In genomic region chr3:12758025-12758830, GRCh38 we compare ENCODE assay signal across 9 cellular contexts. TPM values are rescaled to one million over a fixed set of nuclear protein-coding genes. Genes with fewer than 3 reads are reported as not detected.
DNase-seq lines count a peak whose midpoint lies in the region; ATAC-seq and TF ChIP-seq lines count a peak whose summit lies in the region.
"Had no signal": no experiment of that assay in that cellular context is flagged by ENCODE, and none has a peak within 500 bp of the region (broad histone marks: within the 10 kb centered on the region; RNA-seq: fewer than 3 reads in every experiment).

No MANE protein-coding gene starts in this region.

- DNase-seq in AG08396 (ENCODE audit: low spot score) (peak; percentile 73), HFFc6 (peak; percentile 55), coronary artery (ENCODE audit: low spot score) (no peak), NCI-H1436 (lab: John Stamatoyannopoulos, UW) (no peak), hypothalamus (lab: John Stamatoyannopoulos, UW) (no peak)
- no peak for DNase-seq in activated T-helper 1 cell treated with anti-CD3 and anti-CD28 coated beads, Interleukin-12 subunit alpha, Interleukin-12 subunit beta, Interleukin-2, Interleukin-4 antibody, amounts not matched to agents 30 ng/mL and 10 ng/mL and 1 ng/mL, durations not matched to agents 14 hours and 24 hours and 36 hours (ENCODE audit: low spot score)
- DNase-seq: NCI-H69 had no signal

- intact Hi-C loops in activated T-helper 1 cell treated with anti-CD3 and anti-CD28 coated beads, Interleukin-12 subunit alpha, Interleukin-12 subunit beta, Interleukin-2, Interleukin-4 antibody, amounts not matched to agents 30 ng/mL and 10 ng/mL and 1 ng/mL, durations not matched to agents 14 hours and 24 hours and 36 hours (cut with micrococcal nuclease), result no loop called here

- no peak for ATAC-seq in HG02642 (IDR thresholded peaks at IDR 0.05; ENCODE audit: poor library complexity, unreplicated experiment)

- no peaks in the 10 kb centered on the region for H3K9me3 Mint-ChIP-seq in HFFc6
- no peaks in the 10 kb centered on the region for H3K9me3 Mint-ChIP-seq in nephron
- H3K9me3 Mint-ChIP-seq in activated T-helper 1 cell treated with anti-CD3 and anti-CD28 coated beads, Interleukin-12 subunit alpha, Interleukin-12 subunit beta, Interleukin-2, Interleukin-4 antibody, amounts not matched to agents 30 ng/mL and 10 ng/mL and 1 ng/mL, durations not matched to agents 14 hours and 24 hours and 36 hours, result no peaks in the 10 kb centered on the region

- H3K4me3 Mint-ChIP-seq in HFFc6 (peak overlapping the region; percentile 31), nephron (peak overlapping the region in 1 of 3 experiments; percentile 24)
- H3K4me3 Mint-ChIP-seq in activated T-helper 1 cell treated with anti-CD3 and anti-CD28 coated beads, Interleukin-12 subunit alpha, Interleukin-12 subunit beta, Interleukin-2, Interleukin-4 antibody, amounts not matched to agents 30 ng/mL and 10 ng/mL and 1 ng/mL, durations not matched to agents 14 hours and 24 hours and 36 hours, result no peak overlapping the region

- peaks cover 40% of the 10 kb centered on the region for H3K4me1 Mint-ChIP-seq in HFFc6 (ENCODE audit: low read depth)
- peaks cover 38% of the 10 kb centered on the region for H3K4me1 Mint-ChIP-seq in nephron
- H3K4me1 Mint-ChIP-seq in activated T-helper 1 cell treated with anti-CD3 and anti-CD28 coated beads, Interleukin-12 subunit alpha, Interleukin-12 subunit beta, Interleukin-2, Interleukin-4 antibody, amounts not matched to agents 30 ng/mL and 10 ng/mL and 1 ng/mL, durations not matched to agents 14 hours and 24 hours and 36 hours (ENCODE audit: low read depth), result no peaks in the 10 kb centered on the region

- H3K27ac ChIP-seq in coronary artery, result peak overlapping the region; percentile 69 to 71

- H3K27me3 Mint-ChIP-seq in HFFc6 (ENCODE audit: insufficient read depth) (peaks cover 3% of the 10 kb centered on the region; the same call in 1 of the 2 replicates), nephron (ENCODE audit: low read depth) (no peaks in the 10 kb centered on the region)
- peaks cover 4% of the 10 kb centered on the region for H3K27me3 Mint-ChIP-seq in activated T-helper 1 cell treated with anti-CD3 and anti-CD28 coated beads, Interleukin-12 subunit alpha, Interleukin-12 subunit beta, Interleukin-2, Interleukin-4 antibody, amounts not matched to agents 30 ng/mL and 10 ng/mL and 1 ng/mL, durations not matched to agents 14 hours and 24 hours and 36 hours (ENCODE audit: insufficient read depth)

- peak overlapping the region; percentile 27 for H3K4me3 ChIP-seq in coronary artery

- TF ChIP-seq CTCF in HFFc6 (IDR thresholded peaks at IDR 0.05) (peak; percentile 16), coronary artery (IDR thresholded peaks at IDR 0.05) (no peak), nephron (IDR thresholded peaks at IDR 0.05; ENCODE audit: unreplicated experiment in 3 of 3) (no peak)

- H3K27ac Mint-ChIP-seq in HFFc6 (peak overlapping the region; percentile 90), nephron (peak overlapping the region; percentile 79 to 96 (median 86))
- no peak overlapping the region for H3K27ac Mint-ChIP-seq in activated T-helper 1 cell treated with anti-CD3 and anti-CD28 coated beads, Interleukin-12 subunit alpha, Interleukin-12 subunit beta, Interleukin-2, Interleukin-4 antibody, amounts not matched to agents 30 ng/mL and 10 ng/mL and 1 ng/mL, durations not matched to agents 14 hours and 24 hours and 36 hours

- H3K36me3 Mint-ChIP-seq in HFFc6 (ENCODE audit: low read depth) (no peaks in the 10 kb centered on the region), nephron (ENCODE audit: low read depth) (no peaks in the 10 kb centered on the region)
- H3K36me3 Mint-ChIP-seq in activated T-helper 1 cell treated with anti-CD3 and anti-CD28 coated beads, Interleukin-12 subunit alpha, Interleukin-12 subunit beta, Interleukin-2, Interleukin-4 antibody, amounts not matched to agents 30 ng/mL and 10 ng/mL and 1 ng/mL, durations not matched to agents 14 hours and 24 hours and 36 hours (ENCODE audit: low read depth), result no peaks in the 10 kb centered on the region

RNA-seq across cellular contexts. Expression of gene TMEM40, which starts 0.8 kb away (rescaled TPM):
- total RNA-seq in HFFc6 (2021; fragmentation: NEBNext Ultra II Directional; extraction: Animal tissue kit (Norgen Biotek cat#: 25700)), result under 1 TPM in 3 of 6 experiments, not detected in 3; 0.32 to 0.40 (median 0.36) TPM
- not detected in 2 replicates for total RNA-seq in activated T-helper 1 cell treated with anti-CD3 and anti-CD28 coated beads, Interleukin-12 subunit alpha, Interleukin-12 subunit beta, Interleukin-2, Interleukin-4 antibody, amounts not matched to agents 30 ng/mL and 10 ng/mL and 1 ng/mL, durations not matched to agents 14 hours and 24 hours and 36 hours

RNA-seq across cellular contexts. Expression of gene CAND2, which starts 38.3 kb away (rescaled TPM):
- total RNA-seq in HFFc6 (2021; fragmentation: NEBNext Ultra II Directional; extraction: Animal tissue kit (Norgen Biotek cat#: 25700)), result 10 to 100 TPM in 1 of 6 experiments, 1 to 10 TPM in 5; 4.5 to 10.5 (median 8.3) TPM
- 0.29 TPM in 2 replicates for total RNA-seq in activated T-helper 1 cell treated with anti-CD3 and anti-CD28 coated beads, Interleukin-12 subunit alpha, Interleukin-12 subunit beta, Interleukin-2, Interleukin-4 antibody, amounts not matched to agents 30 ng/mL and 10 ng/mL and 1 ng/mL, durations not matched to agents 14 hours and 24 hours and 36 hours

Comparison
In these comparisons a context has a peak if more than half of its experiments do, and no peak if none do; other contexts are left out.
1. DNase-seq: peak in AG08396 (single experiment) and HFFc6 (single experiment); none in coronary artery (single experiment), activated T-helper 1 cell treated with anti-CD3 and anti-CD28 coated beads, Interleukin-12 subunit alpha, Interleukin-12 subunit beta, Interleukin-2, Interleukin-4 antibody, amounts not matched to agents 30 ng/mL and 10 ng/mL and 1 ng/mL, durations not matched to agents 14 hours and 24 hours and 36 hours (single experiment), NCI-H1436 (single experiment) and hypothalamus (0 of 51).